Comparison of ENCODE assay signal across 16 cellular contexts in the genomic region with DNA sequence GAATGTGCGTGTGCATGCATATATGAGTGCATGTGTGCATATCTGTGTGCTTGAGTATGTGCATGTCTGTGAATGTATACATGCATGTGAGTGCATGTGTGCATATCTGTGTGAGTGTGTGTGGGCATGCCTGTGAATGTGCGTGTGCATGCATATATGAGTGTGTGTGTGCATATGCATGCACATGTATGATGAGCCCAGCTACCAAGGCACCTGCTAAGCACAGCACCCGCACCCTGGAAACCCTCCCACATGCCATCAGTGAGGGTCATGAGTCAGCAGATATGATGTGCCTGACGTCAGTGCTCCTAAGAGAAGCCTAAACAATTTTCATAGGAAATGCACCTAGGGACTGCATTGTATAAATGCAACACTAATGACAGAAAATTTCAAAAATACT.
"Had no signal": no experiment of that assay in that cellular context is flagged by ENCODE, and none has a peak within 500 bp of the region (broad histone marks: within the 10 kb centered on the region; RNA-seq: fewer than 3 reads in every experiment).

No MANE protein-coding gene starts in this region.

- H3K27ac Mint-ChIP-seq: dendritic cell treated with granulocyte-macrophage colony-stimulating factor and Interleukin-4, amounts not matched to agents 40 ng/mL and 50 ng/mL, for 4 days; effector memory CD8-positive, alpha-beta T cell; stimulated activated memory B cell treated with anti-CD40 and anti-IgM and Interleukin-4, amounts not matched to agents 10 μg/mL and 1 μg/mL and 100 μg/mL, for 72 hours had no signal

- H3K27me3 ChIP-seq: right lobe of liver, testis, upper lobe of left lung had no signal

- H3K27ac ChIP-seq: esophagus squamous epithelium, psoas muscle, right lobe of liver, testis, upper lobe of left lung, WERI-Rb-1 had no signal

- H3K36me3 ChIP-seq: esophagus squamous epithelium, right lobe of liver, upper lobe of left lung, WERI-Rb-1 had no signal

- H3K4me3 ChIP-seq: esophagus squamous epithelium, psoas muscle, right lobe of liver, smooth muscle cell, testis, upper lobe of left lung had no signal

- H3K36me3 Mint-ChIP-seq: stimulated activated memory B cell treated with anti-CD40 and anti-IgM and Interleukin-4, amounts not matched to agents 10 μg/mL and 1 μg/mL and 100 μg/mL, for 72 hours had no signal

- DNase-seq: activated CD4-positive, alpha-beta T cell treated with anti-CD3 and anti-CD28 coated beads, Interleukin-2, amount 50 U/mL, for 48 hours; activated naive CD4-positive, alpha-beta T cell; effector memory CD8-positive, alpha-beta T cell; esophagus squamous epithelium; mammary epithelial cell; stimulated activated CD4-positive, alpha-beta T cell treated with anti-CD3 and anti-CD28 coated beads, Interleukin-4, amount 100 ng/mL, for 4 hours; testis had no signal

- H3K4me1 Mint-ChIP-seq: stimulated activated memory B cell treated with anti-CD40 and anti-IgM and Interleukin-4, amounts not matched to agents 10 μg/mL and 1 μg/mL and 100 μg/mL, for 72 hours had no signal

- H3K4me1 ChIP-seq: esophagus squamous epithelium, psoas muscle, testis had no signal

- H3K27me3 Mint-ChIP-seq: dendritic cell treated with granulocyte-macrophage colony-stimulating factor and Interleukin-4, amounts not matched to agents 40 ng/mL and 50 ng/mL, for 4 days had no signal

- H3K9me3 ChIP-seq: esophagus squamous epithelium, psoas muscle, right lobe of liver, testis, upper lobe of left lung had no signal

- H3K4me3 Mint-ChIP-seq: dendritic cell treated with granulocyte-macrophage colony-stimulating factor and Interleukin-4, amounts not matched to agents 40 ng/mL and 50 ng/mL, for 4 days; effector memory CD8-positive, alpha-beta T cell; neural crest cell; stimulated activated memory B cell treated with anti-CD40 and anti-IgM and Interleukin-4, amounts not matched to agents 10 μg/mL and 1 μg/mL and 100 μg/mL, for 72 hours had no signal

- ATAC-seq: effector memory CD8-positive, alpha-beta T cell; left lobe of liver; psoas muscle; right lobe of liver; stimulated activated memory B cell treated with anti-CD40 and anti-IgM and Interleukin-4, amounts not matched to agents 10 μg/mL and 1 μg/mL and 100 μg/mL, for 72 hours had no signal
